ENCODE assay signal across 8 cellular contexts in genomic region chr17:29180788-29181160, GRCh38. TPM values are rescaled to one million over a fixed set of nuclear protein-coding genes. Genes with fewer than 3 reads are reported as not detected.
DNase-seq lines count a peak whose midpoint lies in the region; ATAC-seq and TF ChIP-seq lines count a peak whose summit lies in the region.

No MANE protein-coding gene starts in this region.

- no peak overlapping the region for H3K27ac ChIP-seq in CD8-positive, alpha-beta T cell (ENCODE audit: low read depth, low read length)
- peak overlapping the region; percentile 94 for H3K27ac ChIP-seq in RWPE1
- peak overlapping the region; percentile 86 to 89 (median 88) for H3K27ac ChIP-seq in esophagus muscularis mucosa (replicated peaks in 1 of 4)
- H3K27ac ChIP-seq in parathyroid adenoma = peak overlapping the region; percentile 88

- peaks cover 7% of the 10 kb centered on the region for H3K79me2 ChIP-seq in parathyroid adenoma

- H3K36me3 ChIP-seq in CD8-positive, alpha-beta T cell (ENCODE audit: insufficient read depth, low read length) = no peaks in the 10 kb centered on the region
- H3K36me3 ChIP-seq in esophagus muscularis mucosa (no peaks in the 10 kb centered on the region), parathyroid adenoma (ENCODE audit: control insufficient read depth, insufficient read depth, low read length) (no peaks in the 10 kb centered on the region)

- ATAC-seq in CD8-positive, alpha-beta T cell = no peak
- no peak for ATAC-seq in HG02885 (IDR thresholded peaks at IDR 0.05; ENCODE audit: poor library complexity, unreplicated experiment)

- H3K27ac Mint-ChIP-seq in CD8-positive, alpha-beta T cell = no peak overlapping the region

- no peaks in the 10 kb centered on the region for H3K9me3 ChIP-seq in CD8-positive, alpha-beta T cell (ENCODE audit: low read length)
- H3K9me3 ChIP-seq in esophagus muscularis mucosa = no peaks in the 10 kb centered on the region
- H3K9me3 ChIP-seq in parathyroid adenoma (ENCODE audit: control insufficient read depth, low read length) = no peaks in the 10 kb centered on the region

- TF ChIP-seq EP300 in esophagus muscularis mucosa (IDR thresholded peaks at IDR 0.05) = no peak

- peak overlapping the region; percentile 99 for H2AFZ ChIP-seq in parathyroid adenoma

- H3K4me3 Mint-ChIP-seq in CD8-positive, alpha-beta T cell = peak overlapping the region; percentile 68

- no peak for TF ChIP-seq CTCF in CD8-positive, alpha-beta T cell (IDR thresholded peaks at IDR 0.05)
- TF ChIP-seq CTCF in RWPE1 (conservative IDR thresholded peaks at IDR 0.05; ENCODE audit: low read depth) (no peak), esophagus muscularis mucosa (IDR thresholded peaks at IDR 0.05) (no peak), parathyroid adenoma (IDR thresholded peaks at IDR 0.05) (no peak)

- TF ChIP-seq POLR2A in esophagus muscularis mucosa (IDR thresholded peaks at IDR 0.05; ENCODE audit: low read depth) = no peak

- WGBS in esophagus muscularis mucosa = 66% methylated on average over 4 of the region's 4 CpGs

- no peaks in the 10 kb centered on the region for H3K9me3 Mint-ChIP-seq in CD8-positive, alpha-beta T cell

- peak overlapping the region; percentile 76 for H3K4me2 ChIP-seq in parathyroid adenoma (ENCODE audit: low read length)

- no peaks in the 10 kb centered on the region for H3K27me3 ChIP-seq in CD8-positive, alpha-beta T cell (ENCODE audit: insufficient read depth, low read length)
- H3K27me3 ChIP-seq in esophagus muscularis mucosa (no peaks in the 10 kb centered on the region), parathyroid adenoma (ENCODE audit: control insufficient read depth, insufficient read depth, low read length) (no peaks in the 10 kb centered on the region)

- H3K27me3 Mint-ChIP-seq in CD8-positive, alpha-beta T cell (ENCODE audit: low read depth) = no peaks in the 10 kb centered on the region

- DNase-seq in CD8-positive, alpha-beta T cell = no peak
- DNase-seq in RWPE1 (ENCODE audit: low spot score) = no peak
- no peak for DNase-seq in esophagus muscularis mucosa (ENCODE audit: extremely low spot score)
- no peak for DNase-seq in NCI-H2029 (lab: John Stamatoyannopoulos, UW)
- DNase-seq in SIG-M5 treated with dmso at 0.1 percent for 504 hours (lab: John Stamatoyannopoulos, UW; ENCODE audit: unreplicated experiment) = no peak
- no peak for DNase-seq in LoVo (ENCODE audit: low spot score)

- CTCF ChIA-PET in CD8-positive, alpha-beta T cell (lab: Charles Lee) = interaction anchor here (0.5 to 13.5 kb wide), 14 partner anchors 9 to 311 kb away, joined by 3 to 276 read pairs (median 6); no protein-coding TSS in a partner anchor
- CTCF ChIA-PET in RWPE1 (lab: Yijun Ruan, JAX) = interaction anchor here (0.6 to 6.9 kb wide), 7 partner anchors 9 to 194 kb away, joined by 3 to 81 read pairs (median 7); no protein-coding TSS in a partner anchor

- H3K9ac ChIP-seq in parathyroid adenoma = peak overlapping the region; percentile 77

- intact Hi-C loops in CD8-positive, alpha-beta T cell (cut with DNase I, micrococcal nuclease) = loop anchor here (1.0 kb wide), 3 partner anchors 31 to 56 kb away; no protein-coding TSS in a partner anchor
- intact Hi-C loops in esophagus muscularis mucosa (cut with DNase I) = loop anchor here (2.0 to 5.0 kb wide), 2 partner anchors 37 to 78 kb away; no protein-coding TSS in a partner anchor

- peak overlapping the region; percentile 20 for H3K4me3 ChIP-seq in CD8-positive, alpha-beta T cell (ENCODE audit: low read depth, low read length)
- H3K4me3 ChIP-seq in esophagus muscularis mucosa = peak overlapping the region; percentile 63 to 84 (median 64)
- H3K4me3 ChIP-seq in parathyroid adenoma (ENCODE audit: low read depth, low read length) = peak overlapping the region; percentile 52

- H3K4me1 ChIP-seq in CD8-positive, alpha-beta T cell (ENCODE audit: insufficient read depth, low read length) = peaks cover 22% of the 10 kb centered on the region
- H3K4me1 ChIP-seq in esophagus muscularis mucosa (peaks cover 44 to 54% (median 53%) of the 10 kb centered on the region in 4 donors), parathyroid adenoma (peaks cover 16% of the 10 kb centered on the region)

- POLR2A ChIA-PET in CD8-positive, alpha-beta T cell (lab: Charles Lee) = interaction anchor here (1.4 to 2.2 kb wide), 2 partner anchors 33 to 35 kb away, joined by 3 to 17 read pairs; no protein-coding TSS in a partner anchor
- POLR2A ChIA-PET in RWPE1 (lab: Yijun Ruan, JAX; ENCODE audit: low non-redundant PET) = no interaction called here

- peaks cover 20% of the 10 kb centered on the region for H3K4me1 Mint-ChIP-seq in CD8-positive, alpha-beta T cell (ENCODE audit: low read depth)

- H3K36me3 Mint-ChIP-seq in CD8-positive, alpha-beta T cell = no peaks in the 10 kb centered on the region

RNA-seq across cellular contexts. Expression of gene MYO18A, which starts 0.6 kb away (rescaled TPM):
- total RNA-seq in CD8-positive, alpha-beta T cell = 10 to 100 TPM; 48.5 to 52.9 TPM
- total RNA-seq in esophagus muscularis mucosa = 10 to 100 TPM; 46.7 to 82.7 (median 64.6) TPM
